ENCODE assay signal across 1 cellular context in the genomic region with DNA sequence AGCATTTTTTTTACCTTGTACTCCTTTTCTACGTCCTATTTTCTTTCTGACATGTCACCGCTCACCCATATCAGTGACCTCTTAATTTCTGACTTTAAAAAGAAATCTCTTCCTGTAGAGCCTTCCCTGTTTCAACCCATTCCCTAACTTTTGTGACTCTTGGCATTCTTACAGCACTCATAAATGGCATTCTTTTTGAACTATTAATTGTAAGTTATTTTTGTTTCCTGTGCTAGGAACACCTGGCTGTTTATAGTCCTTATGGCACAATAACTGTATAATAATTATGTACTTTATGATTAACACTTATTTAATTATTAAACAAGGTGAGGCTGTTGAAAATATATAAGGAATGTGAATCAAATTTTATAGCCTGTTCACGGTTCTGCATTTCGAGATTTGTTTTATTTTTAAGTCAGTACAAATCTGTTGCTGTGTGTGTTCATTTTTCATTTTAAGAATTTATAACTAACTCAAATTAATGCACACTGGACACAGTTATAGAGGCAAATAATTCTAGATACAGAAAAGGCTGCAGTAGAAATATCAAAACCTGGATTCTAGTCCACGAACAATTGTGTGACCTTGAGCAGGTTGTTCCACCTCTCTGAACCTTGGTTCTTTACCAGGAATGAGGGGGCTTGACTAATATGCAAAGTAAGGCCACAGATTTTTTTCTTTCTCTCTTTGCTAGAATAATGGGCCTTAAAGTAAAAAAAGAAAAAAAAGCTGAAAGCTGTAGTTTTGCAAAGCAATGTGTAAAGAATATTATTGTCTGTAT.
TF ChIP-seq lines count a peak whose summit lies in the region.

No MANE protein-coding gene starts in this region.

TF ChIP-seq in GM12878, 131 proteins besides CTCF, POLR2A, EP300 and RAD21:
- no peak for TF ChIP-seq PAX5 (IDR thresholded peaks at IDR 0.05; ENCODE audit: borderline replicate concordance, low read depth, low read length)
TF ChIP-seq in GM12878: peak in this region for 0.
